25 cellular contexts compared by ENCODE assay signal in the genomic region with DNA sequence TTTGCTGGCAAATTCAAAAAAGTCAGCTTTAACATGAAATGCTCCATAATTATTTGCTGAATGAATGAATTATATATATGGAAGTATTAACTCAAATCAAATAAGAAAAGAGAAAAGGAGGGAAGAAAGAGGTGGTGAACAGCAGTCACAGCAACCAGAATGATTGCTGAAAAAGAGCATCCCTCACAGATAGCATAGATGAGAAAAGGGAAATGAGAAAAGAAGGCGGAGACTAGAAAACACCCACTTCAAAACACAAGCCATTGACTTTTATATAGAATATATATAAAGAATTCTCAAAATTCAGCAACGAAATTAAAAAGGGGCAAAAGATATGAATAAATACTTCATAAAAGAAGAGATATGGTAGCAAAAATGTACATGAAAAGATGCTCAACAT.
DNase-seq lines count a peak whose midpoint lies in the region; ATAC-seq, FAIRE-seq and TF ChIP-seq lines count a peak whose summit lies in the region.
"Had no signal": no experiment of that assay in that cellular context is flagged by ENCODE, and none has a peak within 500 bp of the region (broad histone marks: within the 10 kb centered on the region; RNA-seq: fewer than 3 reads in every experiment).

No MANE protein-coding gene starts in this region.

- H3K18ac ChIP-seq in H1 (ENCODE audit: extremely low read depth, low read length): no peak overlapping the region

- CTCF ChIA-PET in H1 (lab: Charles Lee; ENCODE audit: partially characterized antibody): interaction anchor here (1.0 to 1.7 kb wide), 2 partner anchors 31 to 68 kb away, joined by 3 read pairs; no protein-coding TSS in a partner anchor

- no peak overlapping the region for H2BK12ac ChIP-seq in H1 (ENCODE audit: low read depth, low read length)

- DNase-seq in GM23338 (ENCODE audit: low spot score) (no peak), NAMALWA (ENCODE audit: low spot score) (peak; percentile 51), H1 (ENCODE audit: low read depth in 1 of 2, low spot score in 2 of 2) (no peak), activated gamma-delta T cell treated with Interleukin-2 at 50 U/mL for 16 hours (no peak), AG08396 (ENCODE audit: low spot score) (no peak)
- no peak for DNase-seq in stimulated activated naive B cell treated with anti-CD40 and anti-IgM and Interleukin-4, amounts not matched to agents 10 μg/mL and 1 μg/mL and 100 μg/mL, for 72 hours
- no peak for DNase-seq in activated effector memory CD4-positive, alpha-beta T cell treated with Interleukin-2 at 50 U/mL for 16 hours
- DNase-seq: activated CD4-positive, alpha-beta T cell treated with anti-CD3 and anti-CD28 coated beads, Interleukin-2, amount 50 U/mL, for 48 hours; activated effector memory CD4-positive, alpha-beta T cell treated with anti-CD3 and anti-CD28 coated beads, Interleukin-2, amount 50 U/mL, for 16 hours; AML-193; cortex of kidney; DMS79 treated with DMSO at 0.1 percent for 48 hours; H9; naive thymus-derived CD8-positive, alpha-beta T cell; NCI-H1092 treated with DMSO at 0.1 percent for 48 hours; NCI-H2029; NCI-H345; Peyer's patch; stimulated activated CD4-positive, alpha-beta T cell treated with anti-CD3 and anti-CD28 coated beads, Interleukin-4, amount 100 ng/mL, for 24 hours; T-helper 2 cell; thyroid gland had no signal

- H4K20me1 ChIP-seq in GM23338 (replicated peaks; ENCODE audit: insufficient read depth) (no peaks in the 10 kb centered on the region), H1 (replicated peaks in 1 of 2; ENCODE audit: control insufficient read depth in 1 of 2, insufficient read depth in 2 of 2, low read length in 2 of 2) (no peaks in the 10 kb centered on the region)

- no peak overlapping the region for H2BK20ac ChIP-seq in H1 (ENCODE audit: low read length)

- no peaks in the 10 kb centered on the region for H3K23me2 ChIP-seq in H1 (ENCODE audit: low read depth, low read length)

- ATAC-seq in GM23338: no peak
- peak; percentile 72 to 85 for ATAC-seq in stimulated activated naive B cell treated with anti-CD40 and anti-IgM and Interleukin-4, amounts not matched to agents 10 μg/mL and 1 μg/mL and 100 μg/mL, for 72 hours (replicated peaks)
- no peak for ATAC-seq in GM19328 (IDR thresholded peaks at IDR 0.05; ENCODE audit: unreplicated experiment)
- ATAC-seq: naive thymus-derived CD8-positive, alpha-beta T cell had no signal

- H2BK120ac ChIP-seq in H1 (replicated peaks; ENCODE audit: low read depth, low read length): no peak overlapping the region

- no peaks in the 10 kb centered on the region for H3K36me3 Mint-ChIP-seq in GM23338 (ENCODE audit: low read depth)
- H3K36me3 Mint-ChIP-seq in stimulated activated naive B cell treated with anti-CD40 and anti-IgM and Interleukin-4, amounts not matched to agents 10 μg/mL and 1 μg/mL and 100 μg/mL, for 72 hours: peaks cover 9 to 20% of the 10 kb centered on the region in 2 donors

- no peak overlapping the region for H3K27ac ChIP-seq in GM23338 (ENCODE audit: low read depth)
- H3K27ac ChIP-seq in H1 (ENCODE audit: low read depth, low read length): no peak overlapping the region
- H3K27ac ChIP-seq: breast epithelium, KMS-11, Peyer's patch, thyroid gland had no signal

- FAIRE-seq in H1 (lab: Jason Lieb, UNC): no peak

- H3K4me2 ChIP-seq in GM23338 (peak overlapping the region; percentile 21; the same call in 1 of the 2 replicates), H1 (ENCODE audit: insufficient read depth in 1 of 2, low read depth in 2 of 2, low read length in 2 of 2) (peak overlapping the region; percentile 20 to 28; a peak in 2 of 4 replicates)
- H3K4me2 ChIP-seq: KMS-11 had no signal

- TF ChIP-seq POLR2A in H1 (IDR thresholded peaks at IDR 0.05; ENCODE audit: control extremely low read depth in 1 of 2, low read depth in 2 of 2, low read length in 2 of 2): no peak

- H4K8ac ChIP-seq in H1 (ENCODE audit: extremely low read depth, insufficient read depth, low read length): no peak overlapping the region

- peaks cover 3% of the 10 kb centered on the region for H3K27me3 Mint-ChIP-seq in GM23338 (ENCODE audit: insufficient read depth, low read depth, poor library complexity)
- H3K27me3 Mint-ChIP-seq in stimulated activated naive B cell treated with anti-CD40 and anti-IgM and Interleukin-4, amounts not matched to agents 10 μg/mL and 1 μg/mL and 100 μg/mL, for 72 hours: no peaks in the 10 kb centered on the region

- H3K4me1 Mint-ChIP-seq in GM23338: peaks cover 33% of the 10 kb centered on the region
- H3K4me1 Mint-ChIP-seq in stimulated activated naive B cell treated with anti-CD40 and anti-IgM and Interleukin-4, amounts not matched to agents 10 μg/mL and 1 μg/mL and 100 μg/mL, for 72 hours: peaks cover 9 to 30% of the 10 kb centered on the region in 2 donors

- H3K4me3 ChIP-seq in GM23338 (peak overlapping the region; percentile 11), H1 (ENCODE audit: extremely low read depth in 1 of 4, insufficient read depth in 2 of 4, low read depth in 3 of 4, low read length in 4 of 4) (peak overlapping the region in 1 of 4 experiments; percentile 11; a peak in 1 of 8 replicates)
- H3K4me3 ChIP-seq: breast epithelium, Peyer's patch, thyroid gland had no signal

- H4K5ac ChIP-seq in H1 (ENCODE audit: insufficient read length, low read depth, low read length): no peak overlapping the region

- no peak overlapping the region for H3K56ac ChIP-seq in H1 (replicated peaks; ENCODE audit: insufficient read length, low read depth, low read length)

- no peaks in the 10 kb centered on the region for H3K9me3 ChIP-seq in H1 (ENCODE audit: insufficient read depth in 2 of 2, low read depth in 1 of 2, low read length in 1 of 2)
- H3K9me3 ChIP-seq: Peyer's patch, thyroid gland had no signal

- no peak overlapping the region for H3K23ac ChIP-seq in H1 (ENCODE audit: insufficient read length)

- peak overlapping the region; percentile 64; the same call in 2 of the 3 replicates for H3K4me3 Mint-ChIP-seq in GM23338
- no peak overlapping the region for H3K4me3 Mint-ChIP-seq in stimulated activated naive B cell treated with anti-CD40 and anti-IgM and Interleukin-4, amounts not matched to agents 10 μg/mL and 1 μg/mL and 100 μg/mL, for 72 hours
- H3K4me3 Mint-ChIP-seq: naive thymus-derived CD8-positive, alpha-beta T cell; stimulated activated naive CD8-positive, alpha-beta T cell treated with anti-CD3 and anti-CD28 coated beads, Interleukin-15, Interleukin-2, amounts not matched to agents 100 ng/mL and 50 ng/mL, for 24 hours had no signal

- no peaks in the 10 kb centered on the region for H3K79me1 ChIP-seq in H1 (ENCODE audit: low read depth, low read length)

- no peak overlapping the region for H4K91ac ChIP-seq in H1 (replicated peaks; ENCODE audit: insufficient read length, low read length)

- no peak for TF ChIP-seq EP300 in H1 (IDR thresholded peaks at IDR 0.05; ENCODE audit: borderline replicate concordance in 1 of 2, low read depth in 2 of 2, low read length in 2 of 2)

- H2BK5ac ChIP-seq in H1 (ENCODE audit: low read depth, low read length): no peak overlapping the region

- no peak overlapping the region for H2AK5ac ChIP-seq in H1 (ENCODE audit: low read depth, low read length)

- WGBS in H1 (ENCODE audit: extremely low coverage in 1 of 2, insufficient coverage in 1 of 2, insufficient read length in 1 of 2, insufficient replicate concordance in 2 of 2, low coverage in 1 of 2, low lambda C conversion rate in 2 of 2, missing lambda C conversion rate in 1 of 2), 2 experiments: 71% methylated on average over 2 of the region's 2 CpGs; no CpG with 5 or more reads in 1 of the 2 experiments

- no peaks in the 10 kb centered on the region for H3K27me3 ChIP-seq in GM23338 (ENCODE audit: insufficient read depth)
- H3K27me3 ChIP-seq in H1 (replicated peaks in 1 of 4; ENCODE audit: control insufficient read depth in 3 of 4, extremely low read depth in 1 of 4, insufficient read depth in 3 of 4, low read length in 3 of 4): no peaks in the 10 kb centered on the region; a peak in 1 of 7 replicates
- H3K27me3 ChIP-seq: breast epithelium, Peyer's patch, thyroid gland had no signal

- no peaks in the 10 kb centered on the region for H3K9me2 ChIP-seq in GM23338 (ENCODE audit: insufficient read depth)

- H3K79me2 ChIP-seq in GM23338 (replicated peaks; ENCODE audit: insufficient read depth): no peaks in the 10 kb centered on the region
- H3K79me2 ChIP-seq in H1 (ENCODE audit: control insufficient read depth in 1 of 2, insufficient read depth in 2 of 2, low read length in 2 of 2): no peaks in the 10 kb centered on the region

- POLR2A ChIA-PET in H1 (lab: Charles Lee; ENCODE audit: partially characterized antibody): no interaction called here

- H3F3A ChIP-seq in GM23338 (replicated peaks; ENCODE audit: low read depth): no peaks in the 10 kb centered on the region

- no peak overlapping the region for H3K27ac Mint-ChIP-seq in GM23338
- H3K27ac Mint-ChIP-seq in stimulated activated naive B cell treated with anti-CD40 and anti-IgM and Interleukin-4, amounts not matched to agents 10 μg/mL and 1 μg/mL and 100 μg/mL, for 72 hours: no peak overlapping the region
- H3K27ac Mint-ChIP-seq: naive thymus-derived CD8-positive, alpha-beta T cell; stimulated activated naive CD8-positive, alpha-beta T cell treated with anti-CD3 and anti-CD28 coated beads, Interleukin-15, Interleukin-2, amounts not matched to agents 100 ng/mL and 50 ng/mL, for 24 hours had no signal

- H3K36me3 ChIP-seq in GM23338 (ENCODE audit: insufficient read depth) (no peaks in the 10 kb centered on the region), H1 (ENCODE audit: control insufficient read depth in 2 of 4, insufficient read depth in 4 of 4, low read length in 3 of 4) (no peaks in the 10 kb centered on the region)
- H3K36me3 ChIP-seq: breast epithelium, Peyer's patch, thyroid gland had no signal

- H3K4ac ChIP-seq in H1 (replicated peaks; ENCODE audit: insufficient read length, low read depth, low read length): no peak overlapping the region

- H3K9me3 Mint-ChIP-seq in GM23338: no peaks in the 10 kb centered on the region
- peaks cover 5 to 6% of the 10 kb centered on the region in 2 donors for H3K9me3 Mint-ChIP-seq in stimulated activated naive B cell treated with anti-CD40 and anti-IgM and Interleukin-4, amounts not matched to agents 10 μg/mL and 1 μg/mL and 100 μg/mL, for 72 hours
- H3K9me3 Mint-ChIP-seq: H9 had no signal

- H2AFZ ChIP-seq in GM23338 (no peak overlapping the region), H1 (ENCODE audit: low read length) (no peak overlapping the region)

- peaks cover 11% of the 10 kb centered on the region for H3K4me1 ChIP-seq in GM23338 (ENCODE audit: insufficient read depth)
- H3K4me1 ChIP-seq in H1 (replicated peaks in 1 of 4; ENCODE audit: control insufficient read depth in 3 of 4, insufficient read depth in 4 of 4, low read length in 3 of 4): no peaks in the 10 kb centered on the region; a peak in 1 of 7 replicates
- H3K4me1 ChIP-seq: breast epithelium had no signal

- H3K14ac ChIP-seq in H1 (ENCODE audit: insufficient read length): no peak overlapping the region

- TF ChIP-seq CTCF in GM23338 (conservative IDR thresholded peaks at IDR 0.05; ENCODE audit: low read depth in 2 of 2) (no peak), H1 (IDR thresholded peaks at IDR 0.05; ENCODE audit: control extremely low read depth in 1 of 3, insufficient read depth in 1 of 3, low read depth in 1 of 3, low read length in 3 of 3) (no peak)

- TF ChIP-seq RAD21 in H1 (IDR thresholded peaks at IDR 0.05 in 1 of 2, conservative IDR thresholded peaks at IDR 0.05 in 1 of 2; ENCODE audit: low read depth in 2 of 2, low read length in 2 of 2): no peak

- H3K9ac ChIP-seq in H1 (replicated peaks in 1 of 4; ENCODE audit: extremely low read depth in 1 of 4, low read depth in 3 of 4, low read length in 3 of 4): no peak overlapping the region
- H3K9ac ChIP-seq: KMS-11 had no signal

- H2BK15ac ChIP-seq in H1 (ENCODE audit: low read length): no peak overlapping the region

Comparison
In these comparisons a context has a peak if more than half of its experiments do, and no peak if none do; other contexts are left out.
1. ATAC-seq: peak in stimulated activated naive B cell treated with anti-CD40 and anti-IgM and Interleukin-4, amounts not matched to agents 10 μg/mL and 1 μg/mL and 100 μg/mL, for 72 hours (2 of 2); none in GM23338 (single experiment) and GM19328 (single experiment).